ENCODE assay signal across 1 cellular context in the genomic region with DNA sequence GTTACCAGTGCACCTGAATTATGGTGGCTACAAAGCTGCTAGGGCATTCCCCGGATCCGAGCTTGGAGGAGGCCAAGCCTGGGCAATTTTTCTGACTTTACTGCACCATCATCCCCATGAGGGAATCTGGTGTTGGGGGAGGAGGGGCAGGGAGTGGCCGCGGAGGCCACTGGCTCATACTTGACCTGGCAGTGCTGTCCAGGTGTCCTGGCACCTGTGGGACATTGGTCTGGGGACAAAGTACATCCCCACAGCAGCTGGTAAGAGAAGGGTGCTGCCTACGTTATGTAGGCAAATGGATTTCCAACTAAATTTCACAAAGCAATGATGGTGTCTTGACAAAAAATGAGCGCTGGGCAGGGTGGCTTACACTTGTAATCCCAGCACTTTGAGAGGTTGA.
TF ChIP-seq lines count a peak whose summit lies in the region.

No MANE protein-coding gene starts in this region.

TF ChIP-seq in H1, 55 proteins besides CTCF, POLR2A, EP300 and RAD21:
- TF ChIP-seq GTF2F1 (IDR thresholded peaks at IDR 0.05; ENCODE audit: borderline replicate concordance, low read depth, low read length) (no peak), RXRA (IDR thresholded peaks at IDR 0.05; ENCODE audit: insufficient read depth, low read depth, low read length) (no peak), PHF8 (conservative IDR thresholded peaks at IDR 0.05; ENCODE audit: low read depth, low read length) (no peak), KDM1A (IDR thresholded peaks at IDR 0.05; ENCODE audit: borderline replicate concordance, low read length) (no peak), EZH2 (IDR thresholded peaks at IDR 0.05; ENCODE audit: low read depth, low read length, severe bottlenecking) (no peak), CBX8 (IDR thresholded peaks at IDR 0.05; ENCODE audit: borderline replicate concordance, low read depth, low read length) (no peak), ASH2L (IDR thresholded peaks at IDR 0.05; ENCODE audit: low read length) (no peak), RBBP5 (IDR thresholded peaks at IDR 0.05; ENCODE audit: borderline replicate concordance, low read depth, low read length) (no peak), JUN (IDR thresholded peaks at IDR 0.05; ENCODE audit: low read depth, low read length) (no peak), SRF (IDR thresholded peaks at IDR 0.05; ENCODE audit: low read depth, low read length) (no peak), ZNF274 (IDR thresholded peaks at IDR 0.05; ENCODE audit: borderline replicate concordance, extremely low read depth, low read length) (no peak), KDM4A (IDR thresholded peaks at IDR 0.05; ENCODE audit: low read depth, low read length, severe bottlenecking) (no peak), CBX5 (IDR thresholded peaks at IDR 0.05; ENCODE audit: low read depth, low read length) (no peak), GABPA (IDR thresholded peaks at IDR 0.05; ENCODE audit: borderline replicate concordance, insufficient read depth, low read length) (no peak), JUND (IDR thresholded peaks at IDR 0.05; ENCODE audit: low read length) (no peak), NRF1 (IDR thresholded peaks at IDR 0.05; ENCODE audit: low read depth, low read length) (no peak), RNF2 (IDR thresholded peaks at IDR 0.05; ENCODE audit: borderline replicate concordance, low read depth, low read length, missing control alignments, poor library complexity, severe bottlenecking) (no peak)
